23 cellular contexts compared by ENCODE assay signal in genomic region chr2:383888-384287, GRCh38.
DNase-seq lines count a peak whose midpoint lies in the region; ATAC-seq and TF ChIP-seq lines count a peak whose summit lies in the region.
"Had no signal": no experiment of that assay in that cellular context is flagged by ENCODE, and none has a peak within 500 bp of the region (broad histone marks: within the 10 kb centered on the region; RNA-seq: fewer than 3 reads in every experiment).

No MANE protein-coding gene starts in this region.

- no peak overlapping the region for H3K4me3 ChIP-seq in BLaER1 treated with 17β-estradiol and CSF1 and Interleukin-3, amounts not matched to agents 10 nM and 100 nM
- H3K4me3 ChIP-seq in colonic mucosa = no peak overlapping the region
- H3K4me3 ChIP-seq in dorsolateral prefrontal cortex = no peak overlapping the region
- H3K4me3 ChIP-seq: vagina had no signal

- CTCF ChIA-PET in activated naive CD4-positive, alpha-beta T cell treated with anti-CD3 and anti-CD28 coated beads for 36 hours (lab: Charles Lee) = no interaction called here

- H3K27ac Mint-ChIP-seq in osteocyte (ENCODE audit: unreplicated experiment) = no peak overlapping the region
- no peak overlapping the region for H3K27ac Mint-ChIP-seq in activated naive CD4-positive, alpha-beta T cell treated with anti-CD3 and anti-CD28 coated beads for 36 hours
- H3K27ac Mint-ChIP-seq: activated naive CD8-positive, alpha-beta T cell; HFFc6; nephron progenitor cell had no signal

- no peak for ATAC-seq in GM18505 (IDR thresholded peaks at IDR 0.05; ENCODE audit: unreplicated experiment)

- H3K9me3 Mint-ChIP-seq in osteocyte (ENCODE audit: unreplicated experiment) = peaks cover 11% of the 10 kb centered on the region
- H3K9me3 Mint-ChIP-seq in activated naive CD4-positive, alpha-beta T cell treated with anti-CD3 and anti-CD28 coated beads for 36 hours = no peaks in the 10 kb centered on the region

- intact Hi-C loops in colonic mucosa (cut with DNase I) = no loop called here
- intact Hi-C loops in dorsolateral prefrontal cortex (cut with DNase I) = loop anchor here in 1 of 2 donors (5.0 kb wide), 1 partner anchor 92 kb away; no protein-coding TSS in a partner anchor
- intact Hi-C loops in activated naive CD4-positive, alpha-beta T cell treated with anti-CD3 and anti-CD28 coated beads for 36 hours (cut with micrococcal nuclease) = no loop called here

- no peak overlapping the region for H3K4me3 Mint-ChIP-seq in osteocyte (ENCODE audit: unreplicated experiment)
- H3K4me3 Mint-ChIP-seq in activated naive CD4-positive, alpha-beta T cell treated with anti-CD3 and anti-CD28 coated beads for 36 hours = no peak overlapping the region
- H3K4me3 Mint-ChIP-seq: activated naive CD8-positive, alpha-beta T cell; HFFc6; nephron progenitor cell had no signal

- no peaks in the 10 kb centered on the region for H3K36me3 ChIP-seq in BLaER1 treated with 17β-estradiol and CSF1 and Interleukin-3, amounts not matched to agents 10 nM and 100 nM
- H3K36me3 ChIP-seq in colonic mucosa = no peaks in the 10 kb centered on the region
- H3K36me3 ChIP-seq: vagina had no signal

- peaks cover 8% of the 10 kb centered on the region for H3K4me1 Mint-ChIP-seq in osteocyte (ENCODE audit: unreplicated experiment)
- no peaks in the 10 kb centered on the region for H3K4me1 Mint-ChIP-seq in activated naive CD4-positive, alpha-beta T cell treated with anti-CD3 and anti-CD28 coated beads for 36 hours (ENCODE audit: low read depth)

- H4K20me1 ChIP-seq in BLaER1 treated with 17β-estradiol and CSF1 and Interleukin-3, amounts not matched to agents 10 nM and 100 nM = no peaks in the 10 kb centered on the region

- H3K36me3 Mint-ChIP-seq in osteocyte (ENCODE audit: unreplicated experiment) = peaks cover 3% of the 10 kb centered on the region
- H3K36me3 Mint-ChIP-seq in activated naive CD4-positive, alpha-beta T cell treated with anti-CD3 and anti-CD28 coated beads for 36 hours (ENCODE audit: low read depth) = no peaks in the 10 kb centered on the region

- DNase-seq in M059J (ENCODE audit: low read depth) = peak; percentile 31
- peak; percentile 58 for DNase-seq in colonic mucosa
- DNase-seq in osteocyte (ENCODE audit: extremely low spot score, unreplicated experiment) = peak; percentile 80
- DNase-seq in cerebellum (ENCODE audit: low spot score) = no peak
- DNase-seq in dorsolateral prefrontal cortex = no peak
- DNase-seq in activated naive CD4-positive, alpha-beta T cell treated with anti-CD3 and anti-CD28 coated beads for 36 hours = no peak
- DNase-seq: activated CD4-positive, CD25-positive, alpha-beta regulatory T cell treated with anti-CD3 and anti-CD28 coated beads, Interleukin-2, amount 50 U/mL, for 72 hours; activated CD8-positive, alpha-beta memory T cell treated with anti-CD3 and anti-CD28 coated beads for 24 hours; activated T-cell treated with anti-CD3 and anti-CD28 coated beads, Interleukin-2, amount 50 U/mL, for 48 hours; DND-41; HFFc6; islet precursor cell; mesenchymal stem cell; NCI-H1436 treated with DMSO at 0.1 percent for 48 hours; NCI-H2171 treated with DMSO at 0.1 percent for 48 hours; T1000 had no signal

- no peak overlapping the region for H3K9ac ChIP-seq in BLaER1 treated with 17β-estradiol and CSF1 and Interleukin-3, amounts not matched to agents 10 nM and 100 nM
- no peak overlapping the region for H3K9ac ChIP-seq in colonic mucosa (ENCODE audit: low read depth in 2 of 2, low read length in 2 of 2)
- H3K9ac ChIP-seq: SK-N-SH had no signal

- no peak overlapping the region for H3K27ac ChIP-seq in BLaER1 treated with 17β-estradiol and CSF1 and Interleukin-3, amounts not matched to agents 10 nM and 100 nM
- no peak overlapping the region for H3K27ac ChIP-seq in colonic mucosa
- H3K27ac ChIP-seq in dorsolateral prefrontal cortex = peak overlapping the region in 1 of 59 donors; percentile 77
- H3K27ac ChIP-seq: coronary artery, vagina had no signal

- peaks cover 3 to 14% (median 9%) of the 10 kb centered on the region in 11 experiments; a peak in 10 of 22 replicates for H3K9me3 ChIP-seq in BLaER1 treated with 17β-estradiol and CSF1 and Interleukin-3, amounts not matched to agents 10 nM and 100 nM (replicated peaks in 1 of 11)
- H3K9me3 ChIP-seq in colonic mucosa = no peaks in the 10 kb centered on the region
- H3K9me3 ChIP-seq: SK-N-SH, vagina had no signal

- H3K4me2 ChIP-seq in BLaER1 treated with 17β-estradiol and CSF1 and Interleukin-3, amounts not matched to agents 10 nM and 100 nM = peak overlapping the region in 7 of 11 experiments; percentile 5 to 46 (median 18); a peak in 5 of 22 replicates
- H3K4me2 ChIP-seq: SK-N-SH had no signal

- H3K4me1 ChIP-seq in BLaER1 treated with 17β-estradiol and CSF1 and Interleukin-3, amounts not matched to agents 10 nM and 100 nM = peaks cover 0 to 9% (median 5%) of the 10 kb centered on the region in 10 experiments; a peak in 9 of 20 replicates
- H3K4me1 ChIP-seq in colonic mucosa = no peaks in the 10 kb centered on the region
- H3K4me1 ChIP-seq: vagina had no signal

- no peak for TF ChIP-seq POLR2A in GM18505 (IDR thresholded peaks at IDR 0.05; ENCODE audit: borderline replicate concordance, extremely low read depth, insufficient read depth, insufficient read length)

- TF ChIP-seq CTCF in colonic mucosa (IDR thresholded peaks at IDR 0.05) (no peak), osteocyte (IDR thresholded peaks at IDR 0.05) (no peak), dorsolateral prefrontal cortex (IDR thresholded peaks at IDR 0.05 in 54 of 56, conservative IDR thresholded peaks at IDR 0.05 in 2 of 56; ENCODE audit: low read depth in 1 of 56, partially characterized antibody in 56 of 56) (no peak)

- H3K27me3 Mint-ChIP-seq in osteocyte (ENCODE audit: unreplicated experiment) = no peaks in the 10 kb centered on the region
- no peaks in the 10 kb centered on the region for H3K27me3 Mint-ChIP-seq in activated naive CD4-positive, alpha-beta T cell treated with anti-CD3 and anti-CD28 coated beads for 36 hours (ENCODE audit: low read depth)

- no peaks in the 10 kb centered on the region for H3K27me3 ChIP-seq in BLaER1 treated with 17β-estradiol and CSF1 and Interleukin-3, amounts not matched to agents 10 nM and 100 nM
- no peaks in the 10 kb centered on the region for H3K27me3 ChIP-seq in colonic mucosa
- H3K27me3 ChIP-seq in dorsolateral prefrontal cortex = no peaks in the 10 kb centered on the region
- H3K27me3 ChIP-seq: vagina had no signal

Comparison
In these comparisons a context has a peak if more than half of its experiments do, and no peak if none do; other contexts are left out.
1. DNase-seq: peak in M059J (single experiment), colonic mucosa (single experiment) and osteocyte (single experiment); none in cerebellum (single experiment), dorsolateral prefrontal cortex (0 of 10) and activated naive CD4-positive, alpha-beta T cell treated with anti-CD3 and anti-CD28 coated beads for 36 hours (single experiment).